In the genomic region with DNA sequence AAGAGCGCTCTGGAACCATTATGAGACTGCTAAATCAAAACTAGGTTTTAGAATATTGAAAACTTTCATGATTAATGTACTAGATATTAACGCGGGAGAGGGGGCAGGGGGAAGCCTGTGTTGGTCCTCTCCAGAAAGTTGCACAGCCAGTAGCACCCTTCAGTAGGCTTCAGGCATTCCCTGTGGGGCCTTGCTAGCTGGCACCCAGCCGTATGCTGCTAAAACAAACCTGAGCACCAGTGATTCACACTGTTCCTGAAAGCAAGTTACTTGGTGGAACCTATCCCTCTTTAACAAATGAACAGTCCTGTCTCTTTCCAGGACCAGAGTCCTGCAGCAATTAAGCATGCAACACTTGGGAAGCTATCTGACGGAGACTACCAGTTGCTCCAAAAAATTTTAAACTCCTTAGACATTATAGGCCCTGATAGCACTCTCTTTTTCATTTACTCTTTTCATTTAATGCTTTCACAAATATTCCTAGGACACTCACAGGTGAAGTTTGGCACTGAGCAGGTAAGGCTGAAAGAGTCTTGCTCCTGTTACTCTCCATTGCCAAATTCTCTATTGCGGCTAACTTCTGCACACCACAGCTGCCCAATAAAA, we compare ENCODE assay signal across 9 cellular contexts. TPM values are rescaled to one million over a fixed set of nuclear protein-coding genes. Genes with fewer than 3 reads are reported as not detected.
DNase-seq lines count a peak whose midpoint lies in the region; ATAC-seq and TF ChIP-seq lines count a peak whose summit lies in the region.
"Had no signal": no experiment of that assay in that cellular context is flagged by ENCODE, and none has a peak within 500 bp of the region (broad histone marks: within the 10 kb centered on the region; RNA-seq: fewer than 3 reads in every experiment).

No MANE protein-coding gene starts in this region.

- H3K4me3 ChIP-seq in lower lobe of right lung: no peak overlapping the region

- no peaks in the 10 kb centered on the region for H3K9me3 Mint-ChIP-seq in activated CD8-positive, alpha-beta memory T cell treated with anti-CD3 and anti-CD28 coated beads, Interleukin-2, amount 10 ng/mL, durations not matched to agents 7 days and 5 days (ENCODE audit: low read depth)
- H3K9me3 Mint-ChIP-seq in glutamatergic neuron (ENCODE audit: unreplicated experiment): peaks cover 6% of the 10 kb centered on the region
- H3K9me3 Mint-ChIP-seq in stimulated activated memory B cell treated with anti-CD40 and anti-IgM and Interleukin-4, amounts not matched to agents 10 μg/mL and 1 μg/mL and 100 μg/mL, for 72 hours: no peaks in the 10 kb centered on the region

- CTCF ChIA-PET in activated CD8-positive, alpha-beta memory T cell treated with anti-CD3 and anti-CD28 coated beads, Interleukin-2, amount 10 ng/mL, durations not matched to agents 7 days and 5 days (lab: Charles Lee): interaction anchor here (1.1 to 16.7 kb wide), 7 partner anchors 11 to 113 kb away, joined by 3 to 176 read pairs (median 6); no protein-coding TSS in a partner anchor

- peaks cover 43% of the 10 kb centered on the region for H3K36me3 ChIP-seq in lower lobe of right lung

- TF ChIP-seq CTCF in glutamatergic neuron (IDR thresholded peaks at IDR 0.05; ENCODE audit: partially characterized antibody, unreplicated experiment): no peak
- no peak for TF ChIP-seq CTCF in lower lobe of right lung (IDR thresholded peaks at IDR 0.05)

- intact Hi-C loops in lower lobe of right lung (cut with DNase I): no loop called here

- no peaks in the 10 kb centered on the region for H3K9me3 ChIP-seq in T-helper 17 cell (ENCODE audit: control insufficient read depth, low read length, poor library complexity, severe bottlenecking)
- H3K9me3 ChIP-seq in lower lobe of right lung: no peaks in the 10 kb centered on the region

- DNase-seq in activated CD8-positive, alpha-beta memory T cell treated with anti-CD3 and anti-CD28 coated beads, Interleukin-2, amount 10 ng/mL, durations not matched to agents 7 days and 5 days: no peak
- DNase-seq in activated CD8-positive, alpha-beta memory T cell treated with anti-CD3 and anti-CD28 coated beads for 24 hours: no peak
- no peak for DNase-seq in T-helper 17 cell
- DNase-seq in glutamatergic neuron: no peak
- no peak for DNase-seq in NCI-H187 treated with DMSO at 0.1 percent for 48 hours (lab: John Stamatoyannopoulos, UW)
- no peak for DNase-seq in lower lobe of right lung
- DNase-seq in HuH-7.5 (ENCODE audit: low spot score): no peak
- DNase-seq: activated effector memory CD4-positive, alpha-beta T cell treated with anti-CD3 and anti-CD28 coated beads, Interleukin-2, amount 50 U/mL, for 16 hours had no signal

- H3K4me1 ChIP-seq in lower lobe of right lung: peaks cover 29% of the 10 kb centered on the region

- no peak overlapping the region for H3K27ac ChIP-seq in lower lobe of right lung

- H3K27me3 Mint-ChIP-seq in activated CD8-positive, alpha-beta memory T cell treated with anti-CD3 and anti-CD28 coated beads, Interleukin-2, amount 10 ng/mL, durations not matched to agents 7 days and 5 days: no peaks in the 10 kb centered on the region
- H3K27me3 Mint-ChIP-seq in T-helper 17 cell (no peaks in the 10 kb centered on the region), glutamatergic neuron (ENCODE audit: unreplicated experiment) (peaks cover 10% of the 10 kb centered on the region)
- H3K27me3 Mint-ChIP-seq in stimulated activated memory B cell treated with anti-CD40 and anti-IgM and Interleukin-4, amounts not matched to agents 10 μg/mL and 1 μg/mL and 100 μg/mL, for 72 hours: no peaks in the 10 kb centered on the region

- H3K4me1 Mint-ChIP-seq in activated CD8-positive, alpha-beta memory T cell treated with anti-CD3 and anti-CD28 coated beads, Interleukin-2, amount 10 ng/mL, durations not matched to agents 7 days and 5 days: peaks cover 58% of the 10 kb centered on the region
- peaks cover 30% of the 10 kb centered on the region for H3K4me1 Mint-ChIP-seq in T-helper 17 cell
- peaks cover 22% of the 10 kb centered on the region for H3K4me1 Mint-ChIP-seq in glutamatergic neuron (ENCODE audit: low read depth, unreplicated experiment)
- peaks cover 33% of the 10 kb centered on the region for H3K4me1 Mint-ChIP-seq in stimulated activated memory B cell treated with anti-CD40 and anti-IgM and Interleukin-4, amounts not matched to agents 10 μg/mL and 1 μg/mL and 100 μg/mL, for 72 hours

- H3K36me3 Mint-ChIP-seq in activated CD8-positive, alpha-beta memory T cell treated with anti-CD3 and anti-CD28 coated beads, Interleukin-2, amount 10 ng/mL, durations not matched to agents 7 days and 5 days: peaks cover 35% of the 10 kb centered on the region
- H3K36me3 Mint-ChIP-seq in T-helper 17 cell (ENCODE audit: low read depth) (no peaks in the 10 kb centered on the region), glutamatergic neuron (ENCODE audit: unreplicated experiment) (no peaks in the 10 kb centered on the region)
- H3K36me3 Mint-ChIP-seq in stimulated activated memory B cell treated with anti-CD40 and anti-IgM and Interleukin-4, amounts not matched to agents 10 μg/mL and 1 μg/mL and 100 μg/mL, for 72 hours: peaks cover 5% of the 10 kb centered on the region

- peak overlapping the region; percentile 92 for H3K27ac Mint-ChIP-seq in activated CD8-positive, alpha-beta memory T cell treated with anti-CD3 and anti-CD28 coated beads, Interleukin-2, amount 10 ng/mL, durations not matched to agents 7 days and 5 days
- H3K27ac Mint-ChIP-seq in T-helper 17 cell (peak overlapping the region; percentile 95), glutamatergic neuron (ENCODE audit: unreplicated experiment) (peak overlapping the region; percentile 84)
- peak overlapping the region; percentile 78 for H3K27ac Mint-ChIP-seq in stimulated activated memory B cell treated with anti-CD40 and anti-IgM and Interleukin-4, amounts not matched to agents 10 μg/mL and 1 μg/mL and 100 μg/mL, for 72 hours

- H3K27me3 ChIP-seq in lower lobe of right lung (ENCODE audit: low read depth): no peaks in the 10 kb centered on the region

- H3K4me3 Mint-ChIP-seq in activated CD8-positive, alpha-beta memory T cell treated with anti-CD3 and anti-CD28 coated beads, Interleukin-2, amount 10 ng/mL, durations not matched to agents 7 days and 5 days: peak overlapping the region; percentile 84
- peak overlapping the region; percentile 94 for H3K4me3 Mint-ChIP-seq in T-helper 17 cell
- peak overlapping the region; percentile 98 for H3K4me3 Mint-ChIP-seq in glutamatergic neuron (ENCODE audit: unreplicated experiment)
- peak overlapping the region; percentile 89 for H3K4me3 Mint-ChIP-seq in stimulated activated memory B cell treated with anti-CD40 and anti-IgM and Interleukin-4, amounts not matched to agents 10 μg/mL and 1 μg/mL and 100 μg/mL, for 72 hours

- ATAC-seq in activated CD8-positive, alpha-beta memory T cell treated with anti-CD3 and anti-CD28 coated beads, Interleukin-2, amount 10 ng/mL, durations not matched to agents 7 days and 5 days: no peak
- ATAC-seq in T-helper 17 cell (no peak), lower lobe of right lung (no peak)
- no peak for ATAC-seq in stimulated activated memory B cell treated with anti-CD40 and anti-IgM and Interleukin-4, amounts not matched to agents 10 μg/mL and 1 μg/mL and 100 μg/mL, for 72 hours

RNA-seq across cellular contexts. Expression of a gene that starts 1.2 kb away (rescaled TPM):
- total RNA-seq in activated CD8-positive, alpha-beta memory T cell treated with anti-CD3 and anti-CD28 coated beads, Interleukin-2, amount 10 ng/mL, durations not matched to agents 7 days and 5 days: 10 to 100 TPM; 20.9 to 21.2 TPM
- total RNA-seq in T-helper 17 cell: 1 to 10 TPM; 7.6 to 9.3 TPM
- 15.8 TPM for total RNA-seq in glutamatergic neuron (ENCODE audit: unreplicated experiment)
- total RNA-seq in lower lobe of right lung: 5.9 TPM

RNA-seq across cellular contexts. Expression of a gene that starts 5.3 kb away (rescaled TPM):
- 100 to 1,000 TPM; 219 to 298 TPM for total RNA-seq in activated CD8-positive, alpha-beta memory T cell treated with anti-CD3 and anti-CD28 coated beads, Interleukin-2, amount 10 ng/mL, durations not matched to agents 7 days and 5 days
- 100 to 1,000 TPM; 226 to 233 TPM for total RNA-seq in T-helper 17 cell
- total RNA-seq in glutamatergic neuron (ENCODE audit: unreplicated experiment): 154 TPM
- 153 TPM for total RNA-seq in lower lobe of right lung

RNA-seq across cellular contexts. Expression of a gene that starts 5.5 kb away (rescaled TPM):
- 10 to 100 TPM; 18.4 to 21.9 TPM for total RNA-seq in activated CD8-positive, alpha-beta memory T cell treated with anti-CD3 and anti-CD28 coated beads, Interleukin-2, amount 10 ng/mL, durations not matched to agents 7 days and 5 days
- total RNA-seq in T-helper 17 cell: 1 to 10 TPM; 4.1 TPM
- total RNA-seq in glutamatergic neuron (ENCODE audit: unreplicated experiment): 15.3 TPM
- total RNA-seq in lower lobe of right lung: 8.6 TPM

RNA-seq across cellular contexts. Expression of a gene that starts 15.5 kb away (rescaled TPM):
- total RNA-seq in activated CD8-positive, alpha-beta memory T cell treated with anti-CD3 and anti-CD28 coated beads, Interleukin-2, amount 10 ng/mL, durations not matched to agents 7 days and 5 days: 1 to 10 TPM; 1.8 to 4.0 TPM
- total RNA-seq in T-helper 17 cell (1 to 10 TPM; 2.4 to 4.1 TPM), glutamatergic neuron (ENCODE audit: unreplicated experiment) (195 TPM), lower lobe of right lung (94.3 TPM)

RNA-seq across cellular contexts. Expression of a gene that starts 58.6 kb away (rescaled TPM):
- 100 to 1,000 TPM; 198 to 313 TPM for total RNA-seq in activated CD8-positive, alpha-beta memory T cell treated with anti-CD3 and anti-CD28 coated beads, Interleukin-2, amount 10 ng/mL, durations not matched to agents 7 days and 5 days
- 100 to 1,000 TPM; 148 to 188 TPM for total RNA-seq in T-helper 17 cell
- total RNA-seq in glutamatergic neuron (ENCODE audit: unreplicated experiment): 261 TPM
- total RNA-seq in lower lobe of right lung: 187 TPM
